Comparison of ENCODE assay signal across 1 cellular context in the genomic region with DNA sequence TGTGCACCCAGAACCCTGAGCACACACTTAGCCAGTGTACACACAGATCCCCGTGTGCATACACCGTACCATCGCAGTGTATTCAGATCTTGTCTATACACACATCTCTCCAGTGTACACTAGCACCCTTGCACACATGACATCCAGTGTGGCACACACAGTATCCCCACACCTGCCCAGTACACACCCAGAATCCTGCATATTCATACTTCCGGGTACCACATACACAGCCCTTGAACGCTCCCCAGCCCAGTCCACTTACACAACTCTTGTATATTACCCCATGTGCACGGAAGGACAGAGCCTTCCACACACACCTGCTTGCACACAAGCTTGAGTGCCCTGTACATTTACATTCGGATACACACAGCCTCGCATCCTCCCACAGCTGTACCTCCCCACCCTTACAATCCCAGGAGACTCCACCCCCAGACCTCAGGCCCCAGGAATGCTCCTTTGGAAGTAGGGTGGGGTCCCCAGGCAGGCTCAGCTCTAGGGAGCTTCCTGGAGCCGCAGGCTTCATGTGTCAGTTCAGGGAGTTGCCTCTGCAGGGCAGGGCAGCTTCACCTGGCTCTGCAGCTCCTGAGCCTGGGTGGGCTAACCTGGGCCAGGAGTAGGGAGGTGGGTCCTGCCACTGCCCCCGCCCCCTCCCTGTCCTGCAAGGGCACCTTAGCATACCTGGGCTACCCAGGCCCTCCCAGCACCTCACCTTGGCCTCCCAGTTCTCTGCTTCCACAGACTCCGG.
TF ChIP-seq lines count a peak whose summit lies in the region.

No MANE protein-coding gene starts in this region.

TF ChIP-seq in H1, 55 proteins besides CTCF, POLR2A, EP300 and RAD21:
- TF ChIP-seq SIN3A (conservative IDR thresholded peaks at IDR 0.05 in 1 of 2, IDR thresholded peaks at IDR 0.05 in 1 of 2; ENCODE audit: low read depth in 1 of 2, low read length in 2 of 2) (no peak), KDM1A (IDR thresholded peaks at IDR 0.05; ENCODE audit: borderline replicate concordance, low read length) (peak; percentile 42; the same call in 1 of the 2 replicates)
TF ChIP-seq in H1: peak in this region for 1.
